ENCODE assay signal across 1 cellular context in genomic region chr14:105442125-105442524, GRCh38.
TF ChIP-seq lines count a peak whose summit lies in the region.

No MANE protein-coding gene starts in this region.

TF ChIP-seq in WTC11, 78 proteins besides CTCF, POLR2A, EP300 and RAD21 (continued from another document):
- TF ChIP-seq, protein P1, sequence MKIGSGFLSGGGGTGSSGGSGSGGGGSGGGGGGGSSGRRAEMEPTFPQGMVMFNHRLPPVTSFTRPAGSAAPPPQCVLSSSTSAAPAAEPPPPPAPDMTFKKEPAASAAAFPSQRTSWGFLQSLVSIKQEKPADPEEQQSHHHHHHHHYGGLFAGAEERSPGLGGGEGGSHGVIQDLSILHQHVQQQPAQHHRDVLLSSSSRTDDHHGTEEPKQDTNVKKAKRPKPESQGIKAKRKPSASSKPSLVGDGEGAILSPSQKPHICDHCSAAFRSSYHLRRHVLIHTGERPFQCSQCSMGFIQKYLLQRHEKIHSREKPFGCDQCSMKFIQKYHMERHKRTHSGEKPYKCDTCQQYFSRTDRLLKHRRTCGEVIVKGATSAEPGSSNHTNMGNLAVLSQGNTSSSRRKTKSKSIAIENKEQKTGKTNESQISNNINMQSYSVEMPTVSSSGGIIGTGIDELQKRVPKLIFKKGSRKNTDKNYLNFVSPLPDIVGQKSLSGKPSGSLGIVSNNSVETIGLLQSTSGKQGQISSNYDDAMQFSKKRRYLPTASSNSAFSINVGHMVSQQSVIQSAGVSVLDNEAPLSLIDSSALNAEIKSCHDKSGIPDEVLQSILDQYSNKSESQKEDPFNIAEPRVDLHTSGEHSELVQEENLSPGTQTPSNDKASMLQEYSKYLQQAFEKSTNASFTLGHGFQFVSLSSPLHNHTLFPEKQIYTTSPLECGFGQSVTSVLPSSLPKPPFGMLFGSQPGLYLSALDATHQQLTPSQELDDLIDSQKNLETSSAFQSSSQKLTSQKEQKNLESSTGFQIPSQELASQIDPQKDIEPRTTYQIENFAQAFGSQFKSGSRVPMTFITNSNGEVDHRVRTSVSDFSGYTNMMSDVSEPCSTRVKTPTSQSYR (CRISPR knock-in tag; IDR thresholded peaks at IDR 0.05), result no peak
- TF ChIP-seq SMAD4 (CRISPR knock-in tag; IDR thresholded peaks at IDR 0.05) (no peak), AFF4 (CRISPR knock-in tag; IDR thresholded peaks at IDR 0.05; ENCODE audit: borderline replicate concordance) (no peak)
- TF ChIP-seq, protein P2, sequence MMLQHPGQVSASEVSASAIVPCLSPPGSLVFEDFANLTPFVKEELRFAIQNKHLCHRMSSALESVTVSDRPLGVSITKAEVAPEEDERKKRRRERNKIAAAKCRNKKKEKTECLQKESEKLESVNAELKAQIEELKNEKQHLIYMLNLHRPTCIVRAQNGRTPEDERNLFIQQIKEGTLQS (CRISPR knock-in tag; conservative IDR thresholded peaks at IDR 0.05), result no peak
- TF ChIP-seq, protein P3, sequence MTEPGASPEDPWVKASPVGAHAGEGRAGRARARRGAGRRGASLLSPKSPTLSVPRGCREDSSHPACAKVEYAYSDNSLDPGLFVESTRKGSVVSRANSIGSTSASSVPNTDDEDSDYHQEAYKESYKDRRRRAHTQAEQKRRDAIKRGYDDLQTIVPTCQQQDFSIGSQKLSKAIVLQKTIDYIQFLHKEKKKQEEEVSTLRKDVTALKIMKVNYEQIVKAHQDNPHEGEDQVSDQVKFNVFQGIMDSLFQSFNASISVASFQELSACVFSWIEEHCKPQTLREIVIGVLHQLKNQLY (CRISPR knock-in tag; IDR thresholded peaks at IDR 0.05), result no peak
